24 cellular contexts compared by ENCODE assay signal in genomic region chr6:17367868-17368267, GRCh38.
"Had no signal": no experiment of that assay in that cellular context is flagged by ENCODE, and none has a peak within 500 bp of the region (broad histone marks: within the 10 kb centered on the region; RNA-seq: fewer than 3 reads in every experiment).

No MANE protein-coding gene starts in this region.

- H3K27ac Mint-ChIP-seq: nephron; neural progenitor cell; progenitor cell of endocrine pancreas; stimulated activated effector memory CD8-positive, alpha-beta T cell treated with anti-CD3 and anti-CD28 coated beads, Interleukin-12 subunit alpha, Interleukin-12 subunit beta, amount 100 ng/mL, for 72 hours; stimulated activated naive B cell treated with anti-CD40 and anti-IgM and Interleukin-4, amounts not matched to agents 10 μg/mL and 1 μg/mL and 100 μg/mL, for 72 hours; stimulated activated naive CD8-positive, alpha-beta T cell treated with anti-CD3 and anti-CD28 coated beads, Interleukin-15, Interleukin-2, amounts not matched to agents 100 ng/mL and 50 ng/mL, for 24 hours had no signal

- H3K27me3 Mint-ChIP-seq: progenitor cell of endocrine pancreas; stimulated activated naive B cell treated with anti-CD40 and anti-IgM and Interleukin-4, amounts not matched to agents 10 μg/mL and 1 μg/mL and 100 μg/mL, for 72 hours had no signal

- H3K36me3 Mint-ChIP-seq: stimulated activated effector memory CD8-positive, alpha-beta T cell treated with anti-CD3 and anti-CD28 coated beads, Interleukin-12 subunit alpha, Interleukin-12 subunit beta, amount 100 ng/mL, for 72 hours; stimulated activated naive B cell treated with anti-CD40 and anti-IgM and Interleukin-4, amounts not matched to agents 10 μg/mL and 1 μg/mL and 100 μg/mL, for 72 hours had no signal

- H3K4me1 Mint-ChIP-seq: nephron; neural progenitor cell; stimulated activated effector memory CD8-positive, alpha-beta T cell treated with anti-CD3 and anti-CD28 coated beads, Interleukin-12 subunit alpha, Interleukin-12 subunit beta, amount 100 ng/mL, for 72 hours; stimulated activated naive B cell treated with anti-CD40 and anti-IgM and Interleukin-4, amounts not matched to agents 10 μg/mL and 1 μg/mL and 100 μg/mL, for 72 hours had no signal

- FAIRE-seq: small intestine, urothelium cell line had no signal

- DNase-seq: occipital lobe; ovary; posterior cingulate gyrus; psoas muscle; right cardiac atrium; right lobe of liver; sigmoid colon; small intestine; stimulated activated CD4-positive, alpha-beta T cell treated with anti-CD3 and anti-CD28 coated beads, Interleukin-15, amount 100 ng/mL, for 24 hours; stimulated activated CD4-positive, alpha-beta T cell treated with anti-CD3 and anti-CD28 coated beads, Interleukin-2, amount 100 ng/mL, for 24 hours; stimulated activated CD4-positive, alpha-beta T cell treated with anti-CD3 and anti-CD28 coated beads, Interleukin-2, amount 100 ng/mL, for 48 hours; stimulated activated CD4-positive, alpha-beta T cell treated with anti-CD3 and anti-CD28 coated beads, Interleukin-4, amount 100 ng/mL, for 24 hours; stimulated activated naive B cell treated with anti-CD40 and anti-IgM and Interleukin-4, amounts not matched to agents 10 μg/mL and 1 μg/mL and 100 μg/mL, for 72 hours; stimulated activated naive CD4-positive, alpha-beta T cell treated with Interleukin-2 at 50 U/mL for 16 hours; stomach; thyroid gland; trophoblast cell; upper lobe of left lung had no signal

- ATAC-seq: psoas muscle; right cardiac atrium; right lobe of liver; stimulated activated effector memory CD8-positive, alpha-beta T cell treated with anti-CD3 and anti-CD28 coated beads, Interleukin-12 subunit alpha, Interleukin-12 subunit beta, amount 100 ng/mL, for 72 hours; stimulated activated naive B cell treated with anti-CD40 and anti-IgM and Interleukin-4, amounts not matched to agents 10 μg/mL and 1 μg/mL and 100 μg/mL, for 72 hours had no signal

- H3K4me3 Mint-ChIP-seq: nephron; neural progenitor cell; stimulated activated effector memory CD8-positive, alpha-beta T cell treated with anti-CD3 and anti-CD28 coated beads, Interleukin-12 subunit alpha, Interleukin-12 subunit beta, amount 100 ng/mL, for 72 hours; stimulated activated naive B cell treated with anti-CD40 and anti-IgM and Interleukin-4, amounts not matched to agents 10 μg/mL and 1 μg/mL and 100 μg/mL, for 72 hours; stimulated activated naive CD8-positive, alpha-beta T cell treated with anti-CD3 and anti-CD28 coated beads, Interleukin-15, Interleukin-2, amounts not matched to agents 100 ng/mL and 50 ng/mL, for 24 hours had no signal
